7 cellular contexts compared by ENCODE assay signal in the genomic region with DNA sequence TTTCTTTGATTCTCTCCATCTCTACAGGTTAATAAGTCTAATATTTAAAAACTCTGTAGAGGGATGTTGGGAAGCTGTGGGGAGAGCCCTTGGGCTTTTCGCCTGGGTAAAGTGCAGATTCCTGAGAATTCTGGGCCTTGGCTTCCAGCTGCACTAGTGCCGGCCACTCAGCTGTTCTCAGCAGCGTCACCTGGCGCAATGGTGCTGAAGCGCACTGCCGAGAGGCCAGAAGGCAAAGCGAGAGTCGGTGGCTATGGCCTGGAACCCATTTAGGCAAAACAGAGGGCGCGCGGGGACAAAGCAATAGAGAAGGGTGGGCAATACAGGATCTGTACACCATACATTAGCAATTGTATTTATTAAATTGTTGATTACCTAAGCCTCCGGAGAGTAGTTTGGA.
DNase-seq lines count a peak whose midpoint lies in the region; ATAC-seq and TF ChIP-seq lines count a peak whose summit lies in the region.
"Not testable (repeated sequence)": the region's sequence is repeated elsewhere in the genome, so short reads cannot be mapped to it uniquely, and the experiment has no call there.

No MANE protein-coding gene starts in this region.

- peak overlapping the region; percentile 44; the same call in 1 of the 2 replicates for H3K9ac ChIP-seq in ES-I3 (ENCODE audit: low read depth, low read length)
- not testable (repeated sequence) for H3K9ac ChIP-seq in SK-N-MC (ENCODE audit: insufficient read length); endodermal cell (ENCODE audit: extremely low read depth, low read length, poor library complexity, severe bottlenecking)

- DNase-seq in SK-N-MC (ENCODE audit: low read depth, low spot score); endodermal cell; left ventricle myocardium superior; lung (ENCODE audit: low spot score): not testable (repeated sequence)

- whole genome bisulfite sequencing in endodermal cell (ENCODE audit: insufficient coverage in 1 of 2, insufficient read length in 1 of 2), 2 experiments = 0% methylated on average over 1 of the region's 12 CpGs; no CpG with 5 or more reads in 1 of the 2 experiments
- WGBS in lung, 2 donors = 33% methylated on average over 1 of the region's 12 CpGs

- H3K27me3 ChIP-seq in endodermal cell (ENCODE audit: control insufficient read depth, insufficient read depth, low read length, poor library complexity, severe bottlenecking); lung (ENCODE audit: control insufficient read depth, insufficient read depth): not testable (repeated sequence)

- H3K27ac Mint-ChIP-seq in endodermal cell = not testable (repeated sequence)

- ATAC-seq in GM21423 (IDR thresholded peaks at IDR 0.05; ENCODE audit: unreplicated experiment) (peak; percentile 45), HG03432 (IDR thresholded peaks at IDR 0.05; ENCODE audit: unreplicated experiment) (peak; percentile 66), left ventricle myocardium superior (peak; percentile 82), lung (ENCODE audit: insufficient read depth, low FRiP score) (peak; percentile 78)

- TF ChIP-seq CTCF in endodermal cell (conservative IDR thresholded peaks at IDR 0.05); lung (IDR thresholded peaks at IDR 0.05; ENCODE audit: control extremely low read depth, extremely low read depth): not testable (repeated sequence)

- H3K9me3 ChIP-seq in ES-I3 (ENCODE audit: control insufficient read depth, insufficient read depth, low read length); SK-N-MC (ENCODE audit: low read depth, low read length); endodermal cell (ENCODE audit: control insufficient read depth, low read length); lung (ENCODE audit: control insufficient read depth in 2 of 2, insufficient read depth in 1 of 2, low read length in 1 of 2): not testable (repeated sequence)

- not testable (repeated sequence) for H3K36me3 ChIP-seq in ES-I3 (ENCODE audit: insufficient read depth, low read length); SK-N-MC (ENCODE audit: insufficient read depth, low read length); endodermal cell (ENCODE audit: control insufficient read depth, insufficient read depth, low read length); lung (ENCODE audit: control insufficient read depth in 2 of 2, insufficient read depth in 2 of 2, low read length in 2 of 2)

- not testable (repeated sequence) for H3K4me1 Mint-ChIP-seq in endodermal cell

- H3K4me1 ChIP-seq in ES-I3 (ENCODE audit: insufficient read depth, low read length); endodermal cell (ENCODE audit: control insufficient read depth, insufficient read depth, low read length); lung (ENCODE audit: control insufficient read depth in 2 of 2, insufficient read depth in 2 of 2, low read length in 2 of 2): not testable (repeated sequence)

- H3K27me3 Mint-ChIP-seq in endodermal cell (ENCODE audit: insufficient read depth) = not testable (repeated sequence)

- H3K9me3 Mint-ChIP-seq in endodermal cell = not testable (repeated sequence)

- H3K4me3 Mint-ChIP-seq in endodermal cell = not testable (repeated sequence)

- not testable (repeated sequence) for H3K27ac ChIP-seq in SK-N-MC; endodermal cell (ENCODE audit: low read depth, low read length); lung (ENCODE audit: low read depth in 1 of 2, low read length in 1 of 2)

- intact Hi-C loops in left ventricle myocardium superior (cut with micrococcal nuclease) = not testable (repeated sequence)

- H3K36me3 Mint-ChIP-seq in endodermal cell (ENCODE audit: low read depth) = not testable (repeated sequence)

- peak overlapping the region; percentile 68 for H3K4me3 ChIP-seq in SK-N-MC
- H3K4me3 ChIP-seq in endodermal cell (ENCODE audit: low read length) = peak overlapping the region; percentile 65
- not testable (repeated sequence) for H3K4me3 ChIP-seq in lung
